ENCODE assay signal across 1 cellular context in the genomic region with DNA sequence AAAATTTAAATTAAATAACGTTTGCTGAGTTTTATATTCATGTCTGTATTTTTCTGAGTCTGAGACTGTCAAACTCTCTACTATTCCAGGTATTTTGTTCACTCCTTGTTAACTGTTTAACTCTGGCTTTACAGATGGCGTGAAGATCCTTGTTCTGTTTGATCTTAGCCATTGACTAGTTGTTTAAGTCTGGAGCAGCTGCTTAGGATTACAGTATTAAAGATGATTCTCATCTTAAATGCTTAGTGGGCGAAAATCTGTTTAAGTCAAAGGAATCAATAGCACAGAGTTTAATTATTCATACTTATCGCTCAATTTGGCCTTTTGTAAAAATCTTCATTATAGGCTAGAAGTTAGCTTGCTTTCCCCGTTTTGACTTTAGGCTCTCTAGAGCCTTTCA.
TF ChIP-seq lines count a peak whose summit lies in the region.

No MANE protein-coding gene starts in this region.

TF ChIP-seq in H1, 55 proteins besides CTCF, POLR2A, EP300 and RAD21:
- TF ChIP-seq KDM4A (IDR thresholded peaks at IDR 0.05; ENCODE audit: low read depth, low read length, severe bottlenecking) (no peak), CTBP2 (IDR thresholded peaks at IDR 0.05; ENCODE audit: borderline replicate concordance, insufficient read depth, insufficient read length, low read length) (no peak), CEBPB (IDR thresholded peaks at IDR 0.05; ENCODE audit: low read depth, low read length) (no peak), EZH2 (IDR thresholded peaks at IDR 0.05; ENCODE audit: low read depth, low read length, severe bottlenecking) (no peak)
- TF ChIP-seq, protein P1, sequence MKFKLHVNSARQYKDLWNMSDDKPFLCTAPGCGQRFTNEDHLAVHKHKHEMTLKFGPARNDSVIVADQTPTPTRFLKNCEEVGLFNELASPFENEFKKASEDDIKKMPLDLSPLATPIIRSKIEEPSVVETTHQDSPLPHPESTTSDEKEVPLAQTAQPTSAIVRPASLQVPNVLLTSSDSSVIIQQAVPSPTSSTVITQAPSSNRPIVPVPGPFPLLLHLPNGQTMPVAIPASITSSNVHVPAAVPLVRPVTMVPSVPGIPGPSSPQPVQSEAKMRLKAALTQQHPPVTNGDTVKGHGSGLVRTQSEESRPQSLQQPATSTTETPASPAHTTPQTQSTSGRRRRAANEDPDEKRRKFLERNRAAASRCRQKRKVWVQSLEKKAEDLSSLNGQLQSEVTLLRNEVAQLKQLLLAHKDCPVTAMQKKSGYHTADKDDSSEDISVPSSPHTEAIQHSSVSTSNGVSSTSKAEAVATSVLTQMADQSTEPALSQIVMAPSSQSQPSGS (IDR thresholded peaks at IDR 0.05; ENCODE audit: low read length) = no peak
